In genomic region chr1:22108343-22109135, GRCh38 we compare ENCODE assay signal across 15 cellular contexts. TPM values are rescaled to one million over a fixed set of nuclear protein-coding genes. Genes with fewer than 3 reads are reported as not detected.
DNase-seq lines count a peak whose midpoint lies in the region; ATAC-seq, FAIRE-seq and TF ChIP-seq lines count a peak whose summit lies in the region.
"Had no signal": no experiment of that assay in that cellular context is flagged by ENCODE, and none has a peak within 500 bp of the region (broad histone marks: within the 10 kb centered on the region; RNA-seq: fewer than 3 reads in every experiment).

No MANE protein-coding gene starts in this region.

- peaks cover 0 to 8% of the 10 kb centered on the region in 2 donors for H3K4me1 ChIP-seq in kidney (ENCODE audit: control insufficient read depth in 1 of 2, insufficient read depth in 1 of 2, low read depth in 1 of 2, low read length in 2 of 2)

- no peak overlapping the region for H3K27ac ChIP-seq in kidney (ENCODE audit: low read depth in 2 of 2, low read length in 2 of 2)
- H3K27ac ChIP-seq in substantia nigra (ENCODE audit: low read depth, low read length, poor library complexity, severe bottlenecking), result peak overlapping the region; percentile 16
- H3K27ac ChIP-seq: KMS-11 had no signal

- H3K36me3 Mint-ChIP-seq in activated naive CD4-positive, alpha-beta T cell treated with anti-CD3 and anti-CD28 coated beads, Interleukin-2, amount 10 ng/mL, durations not matched to agents 7 days and 5 days, result peaks cover 58% of the 10 kb centered on the region
- H3K36me3 Mint-ChIP-seq in activated naive CD8-positive, alpha-beta T cell, result peaks cover 13% of the 10 kb centered on the region

- DNase-seq in activated naive CD4-positive, alpha-beta T cell treated with anti-CD3 and anti-CD28 coated beads, Interleukin-2, amount 10 ng/mL, durations not matched to agents 7 days and 5 days, result no peak
- DNase-seq in activated naive CD4-positive, alpha-beta T cell treated with anti-CD3 and anti-CD28 coated beads, Interleukin-2, amount 50 U/mL, for 16 hours, result no peak
- DNase-seq in kidney, result peak; percentile 82
- DNase-seq in substantia nigra (lab: John Stamatoyannopoulos, UW), result peak in 1 of 49 donors; percentile 29
- DNase-seq in D341Med (ENCODE audit: low spot score), result no peak
- DNase-seq in NCI-H345 (lab: John Stamatoyannopoulos, UW), result no peak
- DNase-seq: erythroblast, spleen had no signal

- TF ChIP-seq CTCF in kidney (IDR thresholded peaks at IDR 0.05; ENCODE audit: borderline replicate concordance, extremely low read depth, insufficient read depth), result no peak

- intact Hi-C loops in kidney (cut with DNase I), result no loop called here

- H3K9me3 ChIP-seq in kidney (ENCODE audit: control insufficient read depth in 1 of 2, low read length in 2 of 2), result no peaks in the 10 kb centered on the region
- H3K9me3 ChIP-seq: spleen had no signal

- H3K9me3 Mint-ChIP-seq in activated naive CD4-positive, alpha-beta T cell treated with anti-CD3 and anti-CD28 coated beads, Interleukin-2, amount 10 ng/mL, durations not matched to agents 7 days and 5 days, result no peaks in the 10 kb centered on the region
- H3K9me3 Mint-ChIP-seq in activated naive CD8-positive, alpha-beta T cell (ENCODE audit: low read depth), result no peaks in the 10 kb centered on the region
- H3K9me3 Mint-ChIP-seq: T-helper 2 cell treated with Interferon-gamma antibody and Interleukin-4, amounts not matched to agents 5 μg/mL and 100 μg/mL, for 36 hours had no signal

- FAIRE-seq in kidney (lab: Jason Lieb, UNC), result no peak

- H3K36me3 ChIP-seq in kidney (ENCODE audit: control insufficient read depth in 1 of 2, insufficient read depth in 2 of 2, low read length in 2 of 2), result peaks cover 0 to 13% of the 10 kb centered on the region in 2 donors

- no peak overlapping the region for H3K4me3 ChIP-seq in kidney (ENCODE audit: low read length in 2 of 2)
- H3K4me3 ChIP-seq: spleen had no signal

- no peaks in the 10 kb centered on the region for H3K27me3 Mint-ChIP-seq in activated naive CD4-positive, alpha-beta T cell treated with anti-CD3 and anti-CD28 coated beads, Interleukin-2, amount 10 ng/mL, durations not matched to agents 7 days and 5 days
- no peaks in the 10 kb centered on the region for H3K27me3 Mint-ChIP-seq in activated naive CD8-positive, alpha-beta T cell

- H3K4me3 Mint-ChIP-seq in activated naive CD4-positive, alpha-beta T cell treated with anti-CD3 and anti-CD28 coated beads, Interleukin-2, amount 10 ng/mL, durations not matched to agents 7 days and 5 days, result no peak overlapping the region
- no peak overlapping the region for H3K4me3 Mint-ChIP-seq in activated naive CD8-positive, alpha-beta T cell
- H3K4me3 Mint-ChIP-seq: T-helper 2 cell treated with Interferon-gamma antibody and Interleukin-4, amounts not matched to agents 5 μg/mL and 100 μg/mL, for 36 hours had no signal

- H3K4me1 Mint-ChIP-seq in activated naive CD4-positive, alpha-beta T cell treated with anti-CD3 and anti-CD28 coated beads, Interleukin-2, amount 10 ng/mL, durations not matched to agents 7 days and 5 days, result peaks cover 32% of the 10 kb centered on the region
- H3K4me1 Mint-ChIP-seq in activated naive CD8-positive, alpha-beta T cell (ENCODE audit: low read depth), result peaks cover 49% of the 10 kb centered on the region

- no peak overlapping the region for H3K9ac ChIP-seq in kidney (ENCODE audit: low read length in 2 of 2)
- H3K9ac ChIP-seq: KMS-11 had no signal

- H3K27ac Mint-ChIP-seq in activated naive CD4-positive, alpha-beta T cell treated with anti-CD3 and anti-CD28 coated beads, Interleukin-2, amount 10 ng/mL, durations not matched to agents 7 days and 5 days, result peak overlapping the region; percentile 50
- H3K27ac Mint-ChIP-seq in activated naive CD8-positive, alpha-beta T cell, result peak overlapping the region; percentile 73
- H3K27ac Mint-ChIP-seq: T-helper 2 cell treated with Interferon-gamma antibody and Interleukin-4, amounts not matched to agents 5 μg/mL and 100 μg/mL, for 36 hours had no signal

- CTCF ChIA-PET in activated naive CD4-positive, alpha-beta T cell treated with anti-CD3 and anti-CD28 coated beads, Interleukin-2, amount 10 ng/mL, durations not matched to agents 7 days and 5 days (lab: Charles Lee), result interaction anchor here (1.1 kb wide), 1 partner anchor 23 kb away, joined by 3 read pairs; no protein-coding TSS in a partner anchor

- no peak for ATAC-seq in GM21717 (IDR thresholded peaks at IDR 0.05; ENCODE audit: unreplicated experiment)
- ATAC-seq: Panc1 had no signal

RNA-seq across cellular contexts. Expression of gene WNT4, which starts 34.4 kb away (rescaled TPM):
- 0.69 TPM for total RNA-seq in kidney
- 0.45 TPM for polyA plus RNA-seq in kidney (ENCODE audit: insufficient read depth, low read depth, low replicate concordance)
- total RNA-seq: mononuclear cell had no signal
- polyA plus RNA-seq: AG04450 had no signal

RNA-seq across cellular contexts. Expression of gene CDC42, which starts 56.0 kb away (rescaled TPM):
- 248 TPM for total RNA-seq in kidney
- polyA plus RNA-seq in kidney (ENCODE audit: insufficient read depth, low read depth, low replicate concordance), result 207 TPM
